ENCODE assay signal across 8 cellular contexts in genomic region chr19:16584825-16585801, GRCh38. TPM values are rescaled to one million over a fixed set of nuclear protein-coding genes. Genes with fewer than 3 reads are reported as not detected.
A peak's percentile ranks its signal among the peaks of the same experiment; 100 is the strongest.
DNase-seq lines count a peak whose midpoint lies in the region; TF ChIP-seq lines count a peak whose summit lies in the region.

No MANE protein-coding gene starts in this region.

- H2BK20ac ChIP-seq in H9 (ENCODE audit: low read depth, low read length, poor library complexity, severe bottlenecking): no peak overlapping the region

- CTCF ChIA-PET in RWPE1 (lab: Yijun Ruan, JAX) (interaction anchor here (0.6 kb wide), 1 partner anchor 237 kb away, joined by 7 read pairs; no protein-coding TSS in a partner anchor), HEK293T (lab: Yijun Ruan, JAX) (interaction anchor here (1.0 kb wide), 1 partner anchor 12 kb away, joined by 6 read pairs; the partner anchor contains the start of gene SLC35E1)

- no peak overlapping the region for H2BK120ac ChIP-seq in H9 (ENCODE audit: low read depth, low read length, poor library complexity, severe bottlenecking)

- H3K23ac ChIP-seq in H9 (ENCODE audit: insufficient read length, low read depth, low read length): no peak overlapping the region

- H3K4me3 ChIP-seq in epithelial cell of proximal tubule (ENCODE audit: low read depth, low read length) (peak overlapping the region; percentile 38), skin epidermis (peak overlapping the region; percentile 0 to 27 (median 15))

- H3K9ac ChIP-seq in H9 (ENCODE audit: extremely low read depth, insufficient read length, low read length): no peak overlapping the region

- no peaks in the 10 kb centered on the region for H4K20me1 ChIP-seq in H9 (ENCODE audit: control insufficient read depth, insufficient read depth, insufficient read length)

- no peaks in the 10 kb centered on the region for H3K9me3 ChIP-seq in H9 (ENCODE audit: control insufficient read depth, low read depth, low read length)

- no peak overlapping the region for H2BK5ac ChIP-seq in H9 (ENCODE audit: insufficient read length, low read length)

- no peak overlapping the region for H2BK12ac ChIP-seq in H9 (ENCODE audit: insufficient read length, low read depth, low read length)

- H4K91ac ChIP-seq in H9 (ENCODE audit: insufficient read length, low read depth, low read length): no peak overlapping the region

- WGBS in H9 (ENCODE audit: extremely low coverage, insufficient read length, low lambda C conversion rate): no CpG with 5 or more reads among the region's 15 CpGs

- H3K36me3 Mint-ChIP-seq in H9 (ENCODE audit: insufficient read depth in 1 of 3, low read depth in 3 of 3): no peaks in the 10 kb centered on the region

- H3K4me3 Mint-ChIP-seq in H9: peak overlapping the region; percentile 14 to 40; a peak in 3 of 5 replicates

- no peaks in the 10 kb centered on the region for H3K27me3 ChIP-seq in H9 (ENCODE audit: insufficient read depth, low read length)

- H3K14ac ChIP-seq in H9 (ENCODE audit: insufficient read depth, low read length): no peak overlapping the region; the same call in 1 of the 2 replicates

- no peak overlapping the region for H3K18ac ChIP-seq in H9 (ENCODE audit: insufficient read length, low read depth, low read length)

- H4K8ac ChIP-seq in H9 (replicated peaks; ENCODE audit: insufficient read length, low read depth, low read length): no peak overlapping the region

- H3K4me2 ChIP-seq in H9 (ENCODE audit: insufficient read depth, insufficient read length, low read length): peak overlapping the region; percentile 70

- H3K4ac ChIP-seq in H9 (ENCODE audit: low read depth, low read length): no peak overlapping the region

- peaks cover 52 to 66% of the 10 kb centered on the region in 2 experiments for H3K4me1 Mint-ChIP-seq in H9

- H3T11ph ChIP-seq in H9 (ENCODE audit: low read length): no peak overlapping the region

- H3K4me1 ChIP-seq in H9 (ENCODE audit: insufficient read depth, low read length): peaks cover 13% of the 10 kb centered on the region

- H3K23me2 ChIP-seq in H9 (ENCODE audit: insufficient read length, low read depth, low read length, poor library complexity, severe bottlenecking): no peaks in the 10 kb centered on the region

- no peaks in the 10 kb centered on the region for H3K27me3 Mint-ChIP-seq in H9 (ENCODE audit: low read depth)

- peaks cover 12% of the 10 kb centered on the region for H3K79me1 ChIP-seq in H9 (ENCODE audit: insufficient read depth, low read depth, low read length, poor library complexity, severe bottlenecking)

- H3K27ac ChIP-seq in H9 (ENCODE audit: insufficient read length, low read depth, low read length) (no peak overlapping the region), RWPE1 (peak overlapping the region; percentile 78), skin epidermis (peak overlapping the region in 20 of 21 experiments; percentile 32 to 95 (median 75))

- no peak overlapping the region for H3K56ac ChIP-seq in H9 (ENCODE audit: insufficient read length, low read depth, low read length)

- H4K5ac ChIP-seq in H9 (ENCODE audit: insufficient read length, low read depth, low read length): no peak overlapping the region

- H3K79me2 ChIP-seq in H9 (ENCODE audit: insufficient read depth, low read length): peaks cover 13% of the 10 kb centered on the region; the same call in 1 of the 2 replicates

- TF ChIP-seq CTCF in H9 (conservative IDR thresholded peaks at IDR 0.05) (no peak), RWPE1 (conservative IDR thresholded peaks at IDR 0.05; ENCODE audit: low read depth) (no peak), epithelial cell of proximal tubule (conservative IDR thresholded peaks at IDR 0.05; ENCODE audit: low read depth, low read length) (no peak)

- DNase-seq in H9 (no peak), RWPE1 (ENCODE audit: low spot score) (no peak), epithelial cell of proximal tubule (ENCODE audit: low read depth) (no peak), HEK293T (ENCODE audit: extremely low spot score) (no peak), hypothalamus (lab: John Stamatoyannopoulos, UW) (no peak), 8988T (no peak), anterior cingulate cortex (lab: John Stamatoyannopoulos, UW) (no peak)

- H2AK5ac ChIP-seq in H9 (ENCODE audit: insufficient read length, low read length): no peak overlapping the region

- no peaks in the 10 kb centered on the region for H3K9me3 Mint-ChIP-seq in H9

- no peak overlapping the region for H2BK15ac ChIP-seq in H9 (ENCODE audit: low read depth, low read length)

- POLR2A ChIA-PET in RWPE1 (lab: Yijun Ruan, JAX; ENCODE audit: low non-redundant PET): no interaction called here
- POLR2A ChIA-PET in HEK293T (lab: Yijun Ruan, JAX): interaction anchor here (0.9 to 2.2 kb wide), 5 partner anchors 8 to 45 kb away, joined by 3 to 10 read pairs (median 4); partner anchors contain the start of genes MED26 and SLC35E1

- no peak overlapping the region for H2AFZ ChIP-seq in H9 (ENCODE audit: low read length)

- peak overlapping the region; percentile 48 to 91 (median 84); a peak in 6 of 7 replicates for H3K27ac Mint-ChIP-seq in H9

TF ChIP-seq in HEK293T, 16 proteins besides CTCF, POLR2A, EP300 and RAD21:
- TF ChIP-seq CTBP1 (IDR thresholded peaks at IDR 0.05; ENCODE audit: borderline replicate concordance) (no peak), SP1 (IDR thresholded peaks at IDR 0.05) (no peak), ZNF384 (IDR thresholded peaks at IDR 0.05) (no peak), TARDBP (IDR thresholded peaks at IDR 0.05) (no peak), LEF1 (IDR thresholded peaks at IDR 0.05; ENCODE audit: borderline replicate concordance) (no peak), SUZ12 (IDR thresholded peaks at IDR 0.05) (no peak), HDGF (IDR thresholded peaks at IDR 0.05; ENCODE audit: borderline replicate concordance) (no peak)

RNA-seq across cellular contexts. Expression of gene SLC35E1, which starts 12.9 kb away (rescaled TPM):
- total RNA-seq in H9 (2021) (34.0 and 35.8 TPM in 2 replicates), epithelial cell of proximal tubule (26.9 and 33.0 TPM in 2 replicates)

RNA-seq across cellular contexts. Expression of gene CHERP, which starts 42.9 kb away (rescaled TPM):
- total RNA-seq in H9 (2021): 92.2 and 101 TPM in 2 replicates
- total RNA-seq in epithelial cell of proximal tubule: 9.5 and 11.2 TPM in 2 replicates

RNA-seq across cellular contexts. Expression of gene MED26, which starts 42.9 kb away (rescaled TPM):
- total RNA-seq in H9 (2021) (11.4 and 13.0 TPM in 2 replicates), epithelial cell of proximal tubule (7.3 and 8.9 TPM in 2 replicates)
